ENCODE assay signal across 1 cellular context in genomic region chr7:50431906-50432305, GRCh38.
TF ChIP-seq lines count a peak whose summit lies in the region.

No MANE protein-coding gene starts in this region.

TF ChIP-seq in SK-N-SH treated with all-trans-retinoic acid at 6 μM for 48 hours, 23 proteins besides CTCF, POLR2A, EP300 and RAD21 (continued from another document):
- peak; percentile 25; the same call in 1 of the 2 replicates for TF ChIP-seq TCF4 (CRISPR knock-in tag; IDR thresholded peaks at IDR 0.05; ENCODE audit: borderline replicate concordance)
TF ChIP-seq in SK-N-SH treated with all-trans-retinoic acid at 6 μM for 48 hours: peak in this region for 1.
